Comparison of ENCODE assay signal across 1 cellular context in genomic region chr1:67500413-67500959, GRCh38.
TF ChIP-seq lines count a peak whose summit lies in the region.

No MANE protein-coding gene starts in this region.

TF ChIP-seq in HepG2, 621 proteins besides CTCF, POLR2A, EP300 and RAD21 (continued from another document and continues in another):
- TF ChIP-seq, protein P1, sequence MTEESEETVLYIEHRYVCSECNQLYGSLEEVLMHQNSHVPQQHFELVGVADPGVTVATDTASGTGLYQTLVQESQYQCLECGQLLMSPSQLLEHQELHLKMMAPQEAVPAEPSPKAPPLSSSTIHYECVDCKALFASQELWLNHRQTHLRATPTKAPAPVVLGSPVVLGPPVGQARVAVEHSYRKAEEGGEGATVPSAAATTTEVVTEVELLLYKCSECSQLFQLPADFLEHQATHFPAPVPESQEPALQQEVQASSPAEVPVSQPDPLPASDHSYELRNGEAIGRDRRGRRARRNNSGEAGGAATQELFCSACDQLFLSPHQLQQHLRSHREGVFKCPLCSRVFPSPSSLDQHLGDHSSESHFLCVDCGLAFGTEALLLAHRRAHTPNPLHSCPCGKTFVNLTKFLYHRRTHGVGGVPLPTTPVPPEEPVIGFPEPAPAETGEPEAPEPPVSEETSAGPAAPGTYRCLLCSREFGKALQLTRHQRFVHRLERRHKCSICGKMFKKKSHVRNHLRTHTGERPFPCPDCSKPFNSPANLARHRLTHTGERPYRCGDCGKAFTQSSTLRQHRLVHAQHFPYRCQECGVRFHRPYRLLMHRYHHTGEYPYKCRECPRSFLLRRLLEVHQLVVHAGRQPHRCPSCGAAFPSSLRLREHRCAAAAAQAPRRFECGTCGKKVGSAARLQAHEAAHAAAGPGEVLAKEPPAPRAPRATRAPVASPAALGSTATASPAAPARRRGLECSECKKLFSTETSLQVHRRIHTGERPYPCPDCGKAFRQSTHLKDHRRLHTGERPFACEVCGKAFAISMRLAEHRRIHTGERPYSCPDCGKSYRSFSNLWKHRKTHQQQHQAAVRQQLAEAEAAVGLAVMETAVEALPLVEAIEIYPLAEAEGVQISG (CRISPR knock-in tag; IDR thresholded peaks at IDR 0.05) = peak; percentile 55; the same call in 1 of the 2 replicates
- TF ChIP-seq ZNF83 (CRISPR knock-in tag; IDR thresholded peaks at IDR 0.05; ENCODE audit: borderline replicate concordance) = no peak
- TF ChIP-seq ZNF282 (IDR thresholded peaks at IDR 0.05; ENCODE audit: partially characterized antibody) = no peak
- TF ChIP-seq ESRRA (CRISPR knock-in tag; IDR thresholded peaks at IDR 0.05; ENCODE audit: low read depth) = no peak
- no peak for TF ChIP-seq ZNF577 (CRISPR knock-in tag; IDR thresholded peaks at IDR 0.05; ENCODE audit: borderline replicate concordance, low read depth)
- no peak for TF ChIP-seq TMF1 (CRISPR knock-in tag; IDR thresholded peaks at IDR 0.05; ENCODE audit: low read depth)
- TF ChIP-seq HNF4A (CRISPR knock-in tag; IDR thresholded peaks at IDR 0.05) = peak; percentile 61; the same call in 1 of the 2 replicates
- TF ChIP-seq PPARG (CRISPR knock-in tag; conservative IDR thresholded peaks at IDR 0.05) = peak; percentile 60; the same call in 1 of the 2 replicates
- TF ChIP-seq TRAFD1 (CRISPR knock-in tag; IDR thresholded peaks at IDR 0.05; ENCODE audit: borderline replicate concordance) = no peak
- no peak for TF ChIP-seq KLF6 (CRISPR knock-in tag; IDR thresholded peaks at IDR 0.05)
- TF ChIP-seq, protein P2, sequence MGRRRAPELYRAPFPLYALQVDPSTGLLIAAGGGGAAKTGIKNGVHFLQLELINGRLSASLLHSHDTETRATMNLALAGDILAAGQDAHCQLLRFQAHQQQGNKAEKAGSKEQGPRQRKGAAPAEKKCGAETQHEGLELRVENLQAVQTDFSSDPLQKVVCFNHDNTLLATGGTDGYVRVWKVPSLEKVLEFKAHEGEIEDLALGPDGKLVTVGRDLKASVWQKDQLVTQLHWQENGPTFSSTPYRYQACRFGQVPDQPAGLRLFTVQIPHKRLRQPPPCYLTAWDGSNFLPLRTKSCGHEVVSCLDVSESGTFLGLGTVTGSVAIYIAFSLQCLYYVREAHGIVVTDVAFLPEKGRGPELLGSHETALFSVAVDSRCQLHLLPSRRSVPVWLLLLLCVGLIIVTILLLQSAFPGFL (CRISPR knock-in tag; IDR thresholded peaks at IDR 0.05) = no peak
- TF ChIP-seq SNAI1 (CRISPR knock-in tag; IDR thresholded peaks at IDR 0.05; ENCODE audit: borderline replicate concordance) = no peak
- TF ChIP-seq NR2F6 (IDR thresholded peaks at IDR 0.05) = no peak
- TF ChIP-seq NR2F6 (CRISPR knock-in tag; IDR thresholded peaks at IDR 0.05) = peak; percentile 46; the same call in 1 of the 2 replicates
- TF ChIP-seq ZNF75D (CRISPR knock-in tag; IDR thresholded peaks at IDR 0.05; ENCODE audit: borderline replicate concordance) = no peak
- TF ChIP-seq, protein P3, sequence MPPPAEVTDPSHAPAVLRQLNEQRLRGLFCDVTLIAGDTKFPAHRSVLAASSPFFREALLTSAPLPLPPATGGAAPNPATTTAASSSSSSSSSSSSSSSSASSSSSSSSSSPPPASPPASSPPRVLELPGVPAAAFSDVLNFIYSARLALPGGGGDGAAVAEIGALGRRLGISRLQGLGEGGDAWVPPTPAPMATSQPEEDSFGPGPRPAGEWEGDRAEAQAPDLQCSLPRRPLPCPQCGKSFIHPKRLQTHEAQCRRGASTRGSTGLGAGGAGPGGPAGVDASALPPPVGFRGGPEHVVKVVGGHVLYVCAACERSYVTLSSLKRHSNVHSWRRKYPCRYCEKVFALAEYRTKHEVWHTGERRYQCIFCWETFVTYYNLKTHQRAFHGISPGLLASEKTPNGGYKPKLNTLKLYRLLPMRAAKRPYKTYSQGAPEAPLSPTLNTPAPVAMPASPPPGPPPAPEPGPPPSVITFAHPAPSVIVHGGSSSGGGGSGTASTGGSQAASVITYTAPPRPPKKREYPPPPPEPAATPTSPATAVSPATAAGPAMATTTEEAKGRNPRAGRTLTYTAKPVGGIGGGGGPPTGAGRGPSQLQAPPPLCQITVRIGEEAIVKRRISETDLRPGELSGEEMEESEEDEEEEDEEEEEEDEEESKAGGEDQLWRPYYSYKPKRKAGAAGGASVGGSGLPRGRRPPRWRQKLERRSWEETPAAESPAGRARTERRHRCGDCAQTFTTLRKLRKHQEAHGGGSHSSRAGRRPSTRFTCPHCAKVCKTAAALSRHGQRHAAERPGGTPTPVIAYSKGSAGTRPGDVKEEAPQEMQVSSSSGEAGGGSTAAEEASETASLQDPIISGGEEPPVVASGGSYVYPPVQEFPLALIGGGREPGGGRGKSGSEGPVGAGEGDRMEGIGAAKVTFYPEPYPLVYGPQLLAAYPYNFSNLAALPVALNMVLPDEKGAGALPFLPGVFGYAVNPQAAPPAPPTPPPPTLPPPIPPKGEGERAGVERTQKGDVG (CRISPR knock-in tag; IDR thresholded peaks at IDR 0.05; ENCODE audit: borderline replicate concordance) = no peak
- TF ChIP-seq WIZ (CRISPR knock-in tag; IDR thresholded peaks at IDR 0.05) = no peak
- no peak for TF ChIP-seq ZNF30 (CRISPR knock-in tag; IDR thresholded peaks at IDR 0.05)
- TF ChIP-seq GATA4 (IDR thresholded peaks at IDR 0.05; ENCODE audit: borderline replicate concordance, low read depth) = no peak
- no peak for TF ChIP-seq LRRFIP1 (CRISPR knock-in tag; conservative IDR thresholded peaks at IDR 0.05)
- TF ChIP-seq BRCA1 (CRISPR knock-in tag; IDR thresholded peaks at IDR 0.05) = no peak
- TF ChIP-seq E2F2 (CRISPR knock-in tag; IDR thresholded peaks at IDR 0.05; ENCODE audit: borderline replicate concordance) = no peak
- no peak for TF ChIP-seq IKZF1 (IDR thresholded peaks at IDR 0.05)
- 0 out of 2 replicates have a peak, but pooled peaks have one; percentile 25 for TF ChIP-seq REPIN1 (CRISPR knock-in tag; IDR thresholded peaks at IDR 0.05; ENCODE audit: borderline replicate concordance, low read depth)
- TF ChIP-seq BRD4 (CRISPR knock-in tag; IDR thresholded peaks at IDR 0.05) = no peak
- no peak for TF ChIP-seq POLR2AphosphoS2 (IDR thresholded peaks at IDR 0.05; ENCODE audit: low read depth, low read length)
- TF ChIP-seq ZNF660 (CRISPR knock-in tag; IDR thresholded peaks at IDR 0.05; ENCODE audit: borderline replicate concordance, low read depth) = no peak
- TF ChIP-seq ZSCAN5A (CRISPR knock-in tag; IDR thresholded peaks at IDR 0.05; ENCODE audit: borderline replicate concordance) = no peak
- TF ChIP-seq CHD2 (IDR thresholded peaks at IDR 0.05; ENCODE audit: low read depth, low read length) = no peak
- no peak for TF ChIP-seq TBX2 (CRISPR knock-in tag; IDR thresholded peaks at IDR 0.05; ENCODE audit: borderline replicate concordance)
- no peak for TF ChIP-seq ZSCAN31 (CRISPR knock-in tag; IDR thresholded peaks at IDR 0.05; ENCODE audit: low read depth)
- no peak for TF ChIP-seq ZNF530 (CRISPR knock-in tag; IDR thresholded peaks at IDR 0.05; ENCODE audit: low read depth)
- TF ChIP-seq NFKBIZ (CRISPR knock-in tag; IDR thresholded peaks at IDR 0.05) = no peak
- TF ChIP-seq RBM39 (IDR thresholded peaks at IDR 0.05; ENCODE audit: low read depth, low read length, poor library complexity, severe bottlenecking) = no peak
- TF ChIP-seq ZNF678 (CRISPR knock-in tag; IDR thresholded peaks at IDR 0.05) = no peak
- no peak for TF ChIP-seq NPAS2 (CRISPR knock-in tag; IDR thresholded peaks at IDR 0.05; ENCODE audit: borderline replicate concordance)
- TF ChIP-seq FOXA1 (IDR thresholded peaks at IDR 0.05) = no peak
- peak; percentile 6; the same call in 1 of the 2 replicates for TF ChIP-seq FOXA1 (CRISPR knock-in tag; IDR thresholded peaks at IDR 0.05)
- TF ChIP-seq SPEN (CRISPR knock-in tag; IDR thresholded peaks at IDR 0.05; ENCODE audit: low read depth) = 0 out of 2 replicates have a peak, but pooled peaks have one; percentile 54
- no peak for TF ChIP-seq SP2 (CRISPR knock-in tag; IDR thresholded peaks at IDR 0.05)
- no peak for TF ChIP-seq NFE2L2 (IDR thresholded peaks at IDR 0.05; ENCODE audit: low read length)
- no peak for TF ChIP-seq DR1 (CRISPR knock-in tag; IDR thresholded peaks at IDR 0.05)
- TF ChIP-seq YEATS2 (CRISPR knock-in tag; IDR thresholded peaks at IDR 0.05; ENCODE audit: borderline replicate concordance) = peak; percentile 41; the same call in 1 of the 2 replicates
- no peak for TF ChIP-seq ZMAT3 (CRISPR knock-in tag; conservative IDR thresholded peaks at IDR 0.05)
- TF ChIP-seq SALL2 (CRISPR knock-in tag; IDR thresholded peaks at IDR 0.05) = no peak
- no peak for TF ChIP-seq YEATS4 (CRISPR knock-in tag; IDR thresholded peaks at IDR 0.05; ENCODE audit: borderline replicate concordance)
- TF ChIP-seq TFAP4 (IDR thresholded peaks at IDR 0.05; ENCODE audit: borderline replicate concordance, low read depth) = no peak
- no peak for TF ChIP-seq SP4 (CRISPR knock-in tag; IDR thresholded peaks at IDR 0.05)
- TF ChIP-seq GMEB2 (CRISPR knock-in tag; IDR thresholded peaks at IDR 0.05; ENCODE audit: low read depth) = no peak
- TF ChIP-seq SMAD1 (CRISPR knock-in tag; IDR thresholded peaks at IDR 0.05; ENCODE audit: borderline replicate concordance, low read depth) = no peak
- TF ChIP-seq ZNF24 (IDR thresholded peaks at IDR 0.05) = no peak
